8 cellular contexts compared by ENCODE assay signal in genomic region chr5:151758430-151759241, GRCh38. TPM values are rescaled to one million over a fixed set of nuclear protein-coding genes. Genes with fewer than 3 reads are reported as not detected.
DNase-seq lines count a peak whose midpoint lies in the region; ATAC-seq and TF ChIP-seq lines count a peak whose summit lies in the region.

A gene with protein sequence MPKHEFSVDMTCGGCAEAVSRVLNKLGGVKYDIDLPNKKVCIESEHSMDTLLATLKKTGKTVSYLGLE (minus strand): TSS chr5:151758631. CDS start chr5:151758551, 80 bp downstream.

- H3K4me2 ChIP-seq in BLaER1, result peak within 1 kb of the TSS; percentile 96

- H3K4me1 ChIP-seq in BLaER1, result peaks cover 28% of the 10 kb centered on the region

- CTCF ChIA-PET in activated CD4-positive, alpha-beta memory T cell treated with anti-CD3 and anti-CD28 coated beads for 36 hours (lab: Charles Lee), result interaction anchor here (1.1 to 4.2 kb wide), 5 partner anchors 13 to 106 kb away, joined by 3 to 20 read pairs (median 4); partner anchors contain the start of gene G3BP1

- peaks cover 6% of the 10 kb centered on the region for H3K36me3 ChIP-seq in BLaER1

- H3K9ac ChIP-seq in BLaER1, result peak within 1 kb of the TSS; percentile 90

- intact Hi-C loops in activated CD4-positive, alpha-beta memory T cell treated with anti-CD3 and anti-CD28 coated beads for 36 hours (cut with micrococcal nuclease), result loop anchor here (1.0 to 5.0 kb wide), 5 partner anchors 9 to 606 kb away; partner anchors contain the start of gene G3BP1
- intact Hi-C loops in lower leg skin (cut with DNase I; ENCODE audit: low total_unique reads), result no loop called here

- no peaks in the 10 kb centered on the region for H3K27me3 Mint-ChIP-seq in activated CD4-positive, alpha-beta memory T cell treated with anti-CD3 and anti-CD28 coated beads for 36 hours

- TF ChIP-seq POLR2A in GM19099 (IDR thresholded peaks at IDR 0.05; ENCODE audit: extremely low read depth, insufficient read length, low read depth) (peak; percentile 99), lower leg skin (IDR thresholded peaks at IDR 0.05) (peak in 1 of 2 donors; percentile 15)

- 4 to 6% methylated on average over 46 to 61 of the region's 61 CpGs for WGBS in lower leg skin, 2 donors

- H3K9me3 Mint-ChIP-seq in activated CD4-positive, alpha-beta memory T cell treated with anti-CD3 and anti-CD28 coated beads for 36 hours, result no peaks in the 10 kb centered on the region

- no peaks in the 10 kb centered on the region for H3K27me3 ChIP-seq in BLaER1

- peak within 1 kb of the TSS; percentile 69 for H3K27ac Mint-ChIP-seq in activated CD4-positive, alpha-beta memory T cell treated with anti-CD3 and anti-CD28 coated beads for 36 hours

- peaks cover 32% of the 10 kb centered on the region for H3K4me1 Mint-ChIP-seq in activated CD4-positive, alpha-beta memory T cell treated with anti-CD3 and anti-CD28 coated beads for 36 hours (ENCODE audit: low read depth)

- TF ChIP-seq CTCF in lower leg skin (IDR thresholded peaks at IDR 0.05), result no peak

- 0 out of 2 replicates have a peak, but pooled peaks cover 12% of the 10 kb centered on the region for H4K20me1 ChIP-seq in BLaER1

- H3K4me3 ChIP-seq in BLaER1 (peak within 1 kb of the TSS; percentile 89), lower leg skin (ENCODE audit: low read depth, poor library complexity, severe bottlenecking) (peak within 1 kb of the TSS; percentile 61)

- peak within 1 kb of the TSS; percentile 82 for H3K27ac ChIP-seq in BLaER1

- H3K4me3 Mint-ChIP-seq in activated CD4-positive, alpha-beta memory T cell treated with anti-CD3 and anti-CD28 coated beads for 36 hours, result peak within 1 kb of the TSS; percentile 77

- no peaks in the 10 kb centered on the region for H3K9me3 ChIP-seq in BLaER1

- POLR2A ChIA-PET in activated CD4-positive, alpha-beta memory T cell treated with anti-CD3 and anti-CD28 coated beads for 36 hours (lab: Charles Lee), result interaction anchor here (1.1 to 6.0 kb wide), 3 partner anchors 9 to 63 kb away, joined by 3 to 71 read pairs (median 5); partner anchors contain the start of gene G3BP1

- peaks cover under 1% of the 10 kb centered on the region for H3K36me3 Mint-ChIP-seq in activated CD4-positive, alpha-beta memory T cell treated with anti-CD3 and anti-CD28 coated beads for 36 hours

- DNase-seq in NCI-H774 (lab: John Stamatoyannopoulos, UW), result peak; percentile 84
- DNase-seq in activated CD4-positive, alpha-beta memory T cell treated with anti-CD3 and anti-CD28 coated beads for 36 hours, result peak; percentile 94
- peak; percentile 70 to 94 for DNase-seq in dermis microvascular lymphatic vessel endothelial cell (ENCODE audit: low read depth in 2 of 2)
- DNase-seq in lower leg skin (ENCODE audit: low spot score in 2 of 2), result peak; percentile 89 to 98
- peak; percentile 85 to 90 for DNase-seq in stimulated activated CD4-positive, alpha-beta T cell treated with anti-CD3 and anti-CD28 coated beads, Interleukin-4, amount 100 ng/mL, for 48 hours (ENCODE audit: low read depth in 2 of 2)

- peak; percentile 83 for ATAC-seq in HG03378 (IDR thresholded peaks at IDR 0.05; ENCODE audit: unreplicated experiment)

RNA-seq across cellular contexts. Expression of the gene that starts here (rescaled TPM):
- 10 to 100 TPM; 83.1 to 89.9 TPM for total RNA-seq in activated CD4-positive, alpha-beta memory T cell treated with anti-CD3 and anti-CD28 coated beads for 36 hours
- total RNA-seq in dermis microvascular lymphatic vessel endothelial cell (45.1 and 62.0 TPM in 2 replicates), lower leg skin (100 to 1,000 TPM in 2 of 4 donors, 10 to 100 TPM in 2; 65.5 to 137 (median 92.8) TPM)

Comparison
In these comparisons a context has a peak if more than half of its experiments do, and no peak if none do; other contexts are left out.
1. Peak in every context shown above with its lines: DNase-seq, ATAC-seq, H3K4me3 ChIP-seq and H3K27ac ChIP-seq.